ENCODE assay signal across 1 cellular context in genomic region chr19:44890366-44891015, GRCh38.
A peak's percentile ranks its signal among the peaks of the same experiment; 100 is the strongest.
TF ChIP-seq lines count a peak whose summit lies in the region.

No MANE protein-coding gene starts in this region.

TF ChIP-seq in K562, 482 proteins besides CTCF, POLR2A, EP300 and RAD21 (continued from another document):
- TF ChIP-seq, protein P1, sequence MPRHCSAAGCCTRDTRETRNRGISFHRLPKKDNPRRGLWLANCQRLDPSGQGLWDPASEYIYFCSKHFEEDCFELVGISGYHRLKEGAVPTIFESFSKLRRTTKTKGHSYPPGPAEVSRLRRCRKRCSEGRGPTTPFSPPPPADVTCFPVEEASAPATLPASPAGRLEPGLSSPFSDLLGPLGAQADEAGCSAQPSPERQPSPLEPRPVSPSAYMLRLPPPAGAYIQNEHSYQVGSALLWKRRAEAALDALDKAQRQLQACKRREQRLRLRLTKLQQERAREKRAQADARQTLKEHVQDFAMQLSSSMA (CRISPR knock-in tag; IDR thresholded peaks at IDR 0.05): no peak
- TF ChIP-seq ASH1L (IDR thresholded peaks at IDR 0.05; ENCODE audit: borderline replicate concordance, low read depth, partially characterized antibody): peak; percentile 97
- TF ChIP-seq MYNN (IDR thresholded peaks at IDR 0.05): peak; percentile 84
- no peak for TF ChIP-seq MYNN (CRISPR knock-in tag; IDR thresholded peaks at IDR 0.05)
- TF ChIP-seq XRCC5 (IDR thresholded peaks at IDR 0.05; ENCODE audit: low read depth, low read length): peak; percentile 35; the same call in 1 of the 2 replicates
- no peak for TF ChIP-seq MCM2 (IDR thresholded peaks at IDR 0.05; ENCODE audit: low read depth)
- TF ChIP-seq CHCHD3 (CRISPR knock-in tag; IDR thresholded peaks at IDR 0.05): no peak
- TF ChIP-seq ZNF41 (CRISPR knock-in tag; conservative IDR thresholded peaks at IDR 0.05): no peak
- TF ChIP-seq MTF1 (CRISPR knock-in tag; IDR thresholded peaks at IDR 0.05; ENCODE audit: borderline replicate concordance): no peak
- TF ChIP-seq PRPF4 (IDR thresholded peaks at IDR 0.05; ENCODE audit: insufficient read depth, low read depth, low read length, poor library complexity, severe bottlenecking): no peak
- TF ChIP-seq SP1 (CRISPR knock-in tag; IDR thresholded peaks at IDR 0.05): peak; percentile 98; the same call in 1 of the 2 replicates
- TF ChIP-seq NUFIP1 (IDR thresholded peaks at IDR 0.05; ENCODE audit: partially characterized antibody): no peak
- TF ChIP-seq TEAD1 (CRISPR knock-in tag; IDR thresholded peaks at IDR 0.05): no peak; a peak in 1 of 4 replicates
- no peak for TF ChIP-seq KDM5B (IDR thresholded peaks at IDR 0.05; ENCODE audit: insufficient replicate concordance, low read depth, low read length)
- no peak for TF ChIP-seq ZNF274 (IDR thresholded peaks at IDR 0.05; ENCODE audit: borderline replicate concordance, low read depth, low read length)
- TF ChIP-seq ZC3H11A (IDR thresholded peaks at IDR 0.05; ENCODE audit: low read depth, low read length): no peak
- no peak for TF ChIP-seq ZNF217 (CRISPR knock-in tag; IDR thresholded peaks at IDR 0.05)
- TF ChIP-seq ZNF408 (CRISPR knock-in tag; IDR thresholded peaks at IDR 0.05; ENCODE audit: low read depth): no peak
- no peak for TF ChIP-seq ZSCAN32 (CRISPR knock-in tag; IDR thresholded peaks at IDR 0.05)
- TF ChIP-seq, protein P2, sequence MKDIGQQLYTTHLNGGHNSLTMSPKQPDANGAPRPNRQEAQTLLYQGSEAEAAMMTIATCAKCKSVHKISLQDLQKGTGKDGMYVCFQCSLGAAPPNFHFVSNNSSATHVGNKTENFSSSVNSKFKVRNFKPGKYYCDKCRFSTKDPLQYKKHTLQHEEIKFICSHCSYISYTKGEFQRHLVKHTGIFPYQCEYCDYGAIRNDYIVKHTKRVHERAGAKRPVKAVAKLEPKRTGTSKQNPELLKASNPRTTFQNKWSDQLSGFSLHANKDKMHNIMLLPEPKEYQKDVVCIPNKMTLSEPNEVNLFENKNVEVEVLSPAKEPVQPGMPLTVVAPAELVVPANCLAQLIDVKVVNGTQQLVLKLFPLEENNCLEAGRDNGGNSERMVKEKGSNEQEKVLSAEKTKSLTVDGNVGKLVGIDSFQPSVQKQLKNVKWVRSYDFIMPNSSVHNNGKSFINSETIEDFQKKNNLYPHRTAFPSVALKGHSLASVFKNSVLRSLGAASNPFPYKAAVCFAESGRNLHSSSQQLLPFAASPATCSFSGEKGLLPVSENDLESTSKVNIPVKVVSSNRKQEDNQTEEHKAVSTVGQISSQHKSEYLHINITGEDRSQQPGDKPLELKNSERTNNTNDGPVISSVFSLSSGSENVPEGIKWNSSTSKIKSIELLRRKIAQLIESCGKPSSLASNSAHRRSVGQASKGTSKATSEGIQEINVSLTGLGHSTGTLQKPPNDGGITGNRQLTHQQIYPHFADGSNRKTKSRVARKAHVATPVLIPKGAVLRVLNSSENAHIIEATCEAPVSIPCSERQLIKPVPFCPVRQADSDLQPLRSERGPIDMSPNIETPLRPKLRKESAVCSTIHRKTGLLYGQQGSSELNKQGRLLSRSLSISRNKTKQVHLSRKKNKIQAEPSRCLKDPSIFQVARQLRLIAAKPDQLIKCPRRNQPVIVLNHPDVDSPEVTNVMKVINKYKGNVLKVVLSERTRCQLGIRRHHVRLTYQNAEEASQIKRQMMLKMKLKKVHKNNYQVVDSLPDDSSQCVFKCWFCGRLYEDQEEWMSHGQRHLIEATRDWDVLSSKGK (CRISPR knock-in tag; IDR thresholded peaks at IDR 0.05): no peak
- no peak for TF ChIP-seq CHD1 (IDR thresholded peaks at IDR 0.05; ENCODE audit: low read length)
- no peak for TF ChIP-seq MGA (IDR thresholded peaks at IDR 0.05)
- TF ChIP-seq, protein P3, sequence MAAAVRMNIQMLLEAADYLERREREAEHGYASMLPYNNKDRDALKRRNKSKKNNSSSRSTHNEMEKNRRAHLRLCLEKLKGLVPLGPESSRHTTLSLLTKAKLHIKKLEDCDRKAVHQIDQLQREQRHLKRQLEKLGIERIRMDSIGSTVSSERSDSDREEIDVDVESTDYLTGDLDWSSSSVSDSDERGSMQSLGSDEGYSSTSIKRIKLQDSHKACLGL (CRISPR knock-in tag; IDR thresholded peaks at IDR 0.05; ENCODE audit: borderline replicate concordance, poor library complexity, severe bottlenecking): no peak
- TF ChIP-seq CBX1 (IDR thresholded peaks at IDR 0.05; ENCODE audit: low read depth): 0 out of 2 replicates have a peak, but pooled peaks have one; percentile 28
